ENCODE assay signal across 10 cellular contexts in the genomic region with DNA sequence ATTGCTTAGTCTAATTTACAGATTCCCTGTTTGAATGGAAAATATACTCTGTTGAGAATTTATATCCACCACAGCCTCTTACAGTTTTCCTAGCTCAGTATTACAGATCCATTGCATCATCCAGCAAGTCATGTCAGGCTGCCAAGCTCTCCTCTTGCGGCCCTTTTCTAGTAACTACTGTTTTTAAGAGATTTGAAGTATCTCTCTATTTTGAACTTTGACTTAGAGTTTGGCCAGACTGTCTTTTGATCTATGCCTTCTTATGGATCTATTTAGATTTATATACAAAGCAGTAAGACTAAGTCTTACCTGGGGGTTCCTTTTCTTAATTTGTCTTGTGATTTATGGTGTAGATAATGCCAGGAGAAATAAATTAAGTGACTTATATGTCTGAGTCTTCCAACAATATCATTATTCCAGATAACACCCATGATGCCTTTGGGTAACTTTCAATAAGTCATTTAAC. TPM values are rescaled to one million over a fixed set of nuclear protein-coding genes. Genes with fewer than 3 reads are reported as not detected.
DNase-seq lines count a peak whose midpoint lies in the region; ATAC-seq and TF ChIP-seq lines count a peak whose summit lies in the region.
"Had no signal": no experiment of that assay in that cellular context is flagged by ENCODE, and none has a peak within 500 bp of the region (broad histone marks: within the 10 kb centered on the region; RNA-seq: fewer than 3 reads in every experiment).

No MANE protein-coding gene starts in this region.

- peak overlapping the region; percentile 24 for H3K27ac ChIP-seq in osteoblast (ENCODE audit: low read depth, low read length)
- H3K27ac ChIP-seq in substantia nigra (ENCODE audit: low read depth, low read length, poor library complexity, severe bottlenecking) = no peak overlapping the region

- H2AFZ ChIP-seq in osteoblast (ENCODE audit: low read length) = no peak overlapping the region

- no peaks in the 10 kb centered on the region for H3K9me3 ChIP-seq in osteoblast (ENCODE audit: low read depth, low read length)

- no peak overlapping the region for H3K4me3 ChIP-seq in osteoblast (ENCODE audit: insufficient read depth, low read length)

- no peaks in the 10 kb centered on the region for H4K20me1 ChIP-seq in osteoblast (ENCODE audit: insufficient read depth, low read length)

- H3K4me2 ChIP-seq in osteoblast (ENCODE audit: insufficient read depth, low read length) = no peak overlapping the region

- H3K79me2 ChIP-seq in osteoblast (ENCODE audit: insufficient read depth, low read length) = no peaks in the 10 kb centered on the region

- no peak for ATAC-seq in central memory CD8-positive, alpha-beta T cell (replicated peaks; ENCODE audit: extremely low read depth, poor library complexity, severe bottlenecking)
- ATAC-seq in GM18909 (IDR thresholded peaks at IDR 0.05; ENCODE audit: poor library complexity, unreplicated experiment) = no peak

- H3K36me3 ChIP-seq in osteoblast (ENCODE audit: insufficient read depth, low read length) = peaks cover 63% of the 10 kb centered on the region

- H3K27me3 Mint-ChIP-seq in central memory CD8-positive, alpha-beta T cell = no peaks in the 10 kb centered on the region

- H3K9me3 Mint-ChIP-seq in central memory CD8-positive, alpha-beta T cell = no peaks in the 10 kb centered on the region
- H3K9me3 Mint-ChIP-seq: H9 had no signal

- DNase-seq in DMS53 treated with DMSO at 0.1 percent for 48 hours (lab: John Stamatoyannopoulos, UW; ENCODE audit: unreplicated experiment) (peak; percentile 49), MV-4-11 (lab: John Stamatoyannopoulos, UW) (peak; percentile 30), osteoblast (ENCODE audit: insufficient read length, low spot score, missing footprints) (peak; percentile 78), substantia nigra (lab: John Stamatoyannopoulos, UW) (no peak), CD1c-positive myeloid dendritic cell (ENCODE audit: extremely low spot score) (no peak), NCI-H510A treated with DMSO at 0.1 percent for 48 hours (lab: John Stamatoyannopoulos, UW) (no peak)
- DNase-seq in central memory CD8-positive, alpha-beta T cell (ENCODE audit: low spot score in 2 of 2) = no peak
- DNase-seq: H9, NCI-H1436 treated with DMSO at 0.1 percent for 48 hours had no signal

- H3K4me1 ChIP-seq in osteoblast (ENCODE audit: insufficient read depth, low read length) = no peaks in the 10 kb centered on the region

- H3K36me3 Mint-ChIP-seq in central memory CD8-positive, alpha-beta T cell (ENCODE audit: insufficient read depth) = peaks cover 59% of the 10 kb centered on the region

- H3K4me1 Mint-ChIP-seq in central memory CD8-positive, alpha-beta T cell = no peaks in the 10 kb centered on the region
- H3K4me1 Mint-ChIP-seq: H9 had no signal

- no peak overlapping the region for H3K4me3 Mint-ChIP-seq in central memory CD8-positive, alpha-beta T cell
- H3K4me3 Mint-ChIP-seq: H9 had no signal

- TF ChIP-seq CTCF in osteoblast (IDR thresholded peaks at IDR 0.05; ENCODE audit: extremely low read depth, low read depth, low read length) = no peak

- H3K27me3 ChIP-seq in osteoblast (ENCODE audit: insufficient read depth, low read length) = no peaks in the 10 kb centered on the region

- H3K27ac Mint-ChIP-seq in central memory CD8-positive, alpha-beta T cell (ENCODE audit: low read depth) = peak overlapping the region; percentile 25
- H3K27ac Mint-ChIP-seq: H9 had no signal

RNA-seq across cellular contexts. Expression of a gene that starts 53.1 kb away (rescaled TPM):
- total RNA-seq in osteoblast = under 0.01 and 0.29 TPM in 2 replicates

RNA-seq across cellular contexts. Expression of a gene that starts 56.3 kb away (rescaled TPM):
- total RNA-seq in osteoblast = 54.5 and 56.8 TPM in 2 replicates

Comparison
In these comparisons a context has a peak if more than half of its experiments do, and no peak if none do; other contexts are left out.
1. DNase-seq: peak in DMS53 treated with DMSO at 0.1 percent for 48 hours (single experiment), MV-4-11 (single experiment) and osteoblast (single experiment); none in central memory CD8-positive, alpha-beta T cell (0 of 2), substantia nigra (0 of 49), CD1c-positive myeloid dendritic cell (single experiment) and NCI-H510A treated with DMSO at 0.1 percent for 48 hours (single experiment).